Comparison of ENCODE assay signal across 10 cellular contexts in genomic region chr9:84597131-84597530, GRCh38.
DNase-seq lines count a peak whose midpoint lies in the region; ATAC-seq and TF ChIP-seq lines count a peak whose summit lies in the region.
"Had no signal": no experiment of that assay in that cellular context is flagged by ENCODE, and none has a peak within 500 bp of the region (broad histone marks: within the 10 kb centered on the region; RNA-seq: fewer than 3 reads in every experiment).

No MANE protein-coding gene starts in this region.

- H3K36me3 ChIP-seq in thyroid gland (no peaks in the 10 kb centered on the region), psoas muscle (ENCODE audit: insufficient read depth in 1 of 2, low read depth in 1 of 2) (no peaks in the 10 kb centered on the region)

- POLR2A ChIA-PET in activated naive CD8-positive, alpha-beta T cell treated with anti-CD3 and anti-CD28 coated beads, Interleukin-2, amount 10 ng/mL, durations not matched to agents 7 days and 5 days (lab: Charles Lee): no interaction called here
- POLR2A ChIA-PET in activated CD4-positive, alpha-beta memory T cell treated with anti-CD3 and anti-CD28 coated beads for 36 hours (lab: Charles Lee): no interaction called here

- no peak overlapping the region for H3K4me3 ChIP-seq in thyroid gland (replicated peaks in 1 of 3)
- no peak overlapping the region for H3K4me3 ChIP-seq in psoas muscle

- peak overlapping the region; percentile 37 for H3K27ac Mint-ChIP-seq in activated naive CD8-positive, alpha-beta T cell treated with anti-CD3 and anti-CD28 coated beads, Interleukin-2, amount 10 ng/mL, durations not matched to agents 7 days and 5 days
- no peak overlapping the region for H3K27ac Mint-ChIP-seq in activated naive CD8-positive, alpha-beta T cell treated with anti-CD3 and anti-CD28 coated beads, Interleukin-2, amount 50 U/mL, for 24 hours
- H3K27ac Mint-ChIP-seq in activated CD4-positive, alpha-beta memory T cell treated with anti-CD3 and anti-CD28 coated beads for 36 hours: no peak overlapping the region

- peaks cover 9% of the 10 kb centered on the region for H3K9me3 Mint-ChIP-seq in activated naive CD8-positive, alpha-beta T cell treated with anti-CD3 and anti-CD28 coated beads, Interleukin-2, amount 10 ng/mL, durations not matched to agents 7 days and 5 days
- no peaks in the 10 kb centered on the region for H3K9me3 Mint-ChIP-seq in activated naive CD8-positive, alpha-beta T cell treated with anti-CD3 and anti-CD28 coated beads, Interleukin-2, amount 50 U/mL, for 24 hours
- no peaks in the 10 kb centered on the region for H3K9me3 Mint-ChIP-seq in activated CD4-positive, alpha-beta memory T cell treated with anti-CD3 and anti-CD28 coated beads for 36 hours

- H3K27ac ChIP-seq in thyroid gland (no peak overlapping the region), psoas muscle (no peak overlapping the region)

- no peak for TF ChIP-seq POLR2A in thyroid gland (IDR thresholded peaks at IDR 0.05)

- H3K27me3 Mint-ChIP-seq in activated naive CD8-positive, alpha-beta T cell treated with anti-CD3 and anti-CD28 coated beads, Interleukin-2, amount 10 ng/mL, durations not matched to agents 7 days and 5 days: no peaks in the 10 kb centered on the region
- H3K27me3 Mint-ChIP-seq in activated naive CD8-positive, alpha-beta T cell treated with anti-CD3 and anti-CD28 coated beads, Interleukin-2, amount 50 U/mL, for 24 hours: peaks cover 2% of the 10 kb centered on the region
- no peaks in the 10 kb centered on the region for H3K27me3 Mint-ChIP-seq in activated CD4-positive, alpha-beta memory T cell treated with anti-CD3 and anti-CD28 coated beads for 36 hours

- CTCF ChIA-PET in activated CD4-positive, alpha-beta memory T cell treated with anti-CD3 and anti-CD28 coated beads for 36 hours (lab: Charles Lee): no interaction called here

- H3K4me1 Mint-ChIP-seq in activated naive CD8-positive, alpha-beta T cell treated with anti-CD3 and anti-CD28 coated beads, Interleukin-2, amount 10 ng/mL, durations not matched to agents 7 days and 5 days: peaks cover 5% of the 10 kb centered on the region
- H3K4me1 Mint-ChIP-seq in activated naive CD8-positive, alpha-beta T cell treated with anti-CD3 and anti-CD28 coated beads, Interleukin-2, amount 50 U/mL, for 24 hours: peaks cover 2% of the 10 kb centered on the region
- no peaks in the 10 kb centered on the region for H3K4me1 Mint-ChIP-seq in activated CD4-positive, alpha-beta memory T cell treated with anti-CD3 and anti-CD28 coated beads for 36 hours (ENCODE audit: low read depth)

- intact Hi-C loops in activated CD4-positive, alpha-beta memory T cell treated with anti-CD3 and anti-CD28 coated beads for 36 hours (cut with micrococcal nuclease): no loop called here
- intact Hi-C loops in thyroid gland (cut with DNase I): no loop called here
- intact Hi-C loops in psoas muscle (cut with DNase I): no loop called here

- no peak for DNase-seq in activated naive CD8-positive, alpha-beta T cell treated with anti-CD3 and anti-CD28 coated beads, Interleukin-2, amount 10 ng/mL, durations not matched to agents 7 days and 5 days
- DNase-seq in activated naive CD8-positive, alpha-beta T cell treated with anti-CD3 and anti-CD28 coated beads, Interleukin-2, amount 50 U/mL, for 24 hours: no peak
- DNase-seq in Kasumi-1 (lab: John Stamatoyannopoulos, UW) (peak; percentile 77 to 81), DMS 273 (lab: John Stamatoyannopoulos, UW; ENCODE audit: unreplicated experiment) (no peak), thyroid gland (no peak), psoas muscle (no peak)
- DNase-seq in activated CD4-positive, alpha-beta memory T cell treated with anti-CD3 and anti-CD28 coated beads for 36 hours: no peak
- DNase-seq: activated CD4-positive, alpha-beta T cell treated with anti-CD3 and anti-CD28 coated beads for 48 hours; NCI-H524 treated with DMSO at 0.1 percent for 48 hours had no signal

- peak; percentile 45 for ATAC-seq in activated naive CD8-positive, alpha-beta T cell treated with anti-CD3 and anti-CD28 coated beads, Interleukin-2, amount 10 ng/mL, durations not matched to agents 7 days and 5 days (ENCODE audit: low read depth)
- ATAC-seq in activated naive CD8-positive, alpha-beta T cell treated with anti-CD3 and anti-CD28 coated beads, Interleukin-2, amount 50 U/mL, for 24 hours: no peak
- ATAC-seq in HG02763 (IDR thresholded peaks at IDR 0.05; ENCODE audit: unreplicated experiment): peak; percentile 91
- no peak for ATAC-seq in psoas muscle

- no peaks in the 10 kb centered on the region for H3K36me3 Mint-ChIP-seq in activated naive CD8-positive, alpha-beta T cell treated with anti-CD3 and anti-CD28 coated beads, Interleukin-2, amount 10 ng/mL, durations not matched to agents 7 days and 5 days
- no peaks in the 10 kb centered on the region for H3K36me3 Mint-ChIP-seq in activated naive CD8-positive, alpha-beta T cell treated with anti-CD3 and anti-CD28 coated beads, Interleukin-2, amount 50 U/mL, for 24 hours (ENCODE audit: low read depth)
- H3K36me3 Mint-ChIP-seq in activated CD4-positive, alpha-beta memory T cell treated with anti-CD3 and anti-CD28 coated beads for 36 hours: no peaks in the 10 kb centered on the region

- H3K27me3 ChIP-seq in thyroid gland: no peaks in the 10 kb centered on the region
- no peaks in the 10 kb centered on the region for H3K27me3 ChIP-seq in psoas muscle (ENCODE audit: insufficient read depth in 3 of 3, low read length in 2 of 3)

- TF ChIP-seq CTCF in thyroid gland (IDR thresholded peaks at IDR 0.05): no peak
- TF ChIP-seq CTCF in psoas muscle (IDR thresholded peaks at IDR 0.05): no peak

- peaks cover 0 to 6% of the 10 kb centered on the region in 2 donors for H3K4me1 ChIP-seq in thyroid gland
- H3K4me1 ChIP-seq in psoas muscle: no peaks in the 10 kb centered on the region

- WGBS in thyroid gland, 2 donors: 69 to 79% methylated on average over 2 of the region's 2 CpGs
- WGBS in psoas muscle, 3 donors: 60 to 74% (median 71%) methylated on average over 2 of the region's 2 CpGs

- H3K9me3 ChIP-seq in thyroid gland (no peaks in the 10 kb centered on the region), psoas muscle (no peaks in the 10 kb centered on the region)

- peak overlapping the region; percentile 15 for H3K4me3 Mint-ChIP-seq in activated naive CD8-positive, alpha-beta T cell treated with anti-CD3 and anti-CD28 coated beads, Interleukin-2, amount 10 ng/mL, durations not matched to agents 7 days and 5 days
- no peak overlapping the region for H3K4me3 Mint-ChIP-seq in activated naive CD8-positive, alpha-beta T cell treated with anti-CD3 and anti-CD28 coated beads, Interleukin-2, amount 50 U/mL, for 24 hours
- no peak overlapping the region for H3K4me3 Mint-ChIP-seq in activated CD4-positive, alpha-beta memory T cell treated with anti-CD3 and anti-CD28 coated beads for 36 hours

Comparison
In these comparisons a context has a peak if more than half of its experiments do, and no peak if none do; other contexts are left out.
1. ATAC-seq: peak in activated naive CD8-positive, alpha-beta T cell treated with anti-CD3 and anti-CD28 coated beads, Interleukin-2, amount 10 ng/mL, durations not matched to agents 7 days and 5 days (single experiment) and HG02763 (single experiment); none in activated naive CD8-positive, alpha-beta T cell treated with anti-CD3 and anti-CD28 coated beads, Interleukin-2, amount 50 U/mL, for 24 hours (single experiment) and psoas muscle (0 of 4).
2. DNase-seq: peak in Kasumi-1 (2 of 2); none in activated naive CD8-positive, alpha-beta T cell treated with anti-CD3 and anti-CD28 coated beads, Interleukin-2, amount 10 ng/mL, durations not matched to agents 7 days and 5 days (single experiment), activated naive CD8-positive, alpha-beta T cell treated with anti-CD3 and anti-CD28 coated beads, Interleukin-2, amount 50 U/mL, for 24 hours (single experiment), DMS 273 (single experiment), activated CD4-positive, alpha-beta memory T cell treated with anti-CD3 and anti-CD28 coated beads for 36 hours (single experiment), thyroid gland (0 of 2) and psoas muscle (0 of 2).